Comparison of ENCODE assay signal across 8 cellular contexts in the genomic region with DNA sequence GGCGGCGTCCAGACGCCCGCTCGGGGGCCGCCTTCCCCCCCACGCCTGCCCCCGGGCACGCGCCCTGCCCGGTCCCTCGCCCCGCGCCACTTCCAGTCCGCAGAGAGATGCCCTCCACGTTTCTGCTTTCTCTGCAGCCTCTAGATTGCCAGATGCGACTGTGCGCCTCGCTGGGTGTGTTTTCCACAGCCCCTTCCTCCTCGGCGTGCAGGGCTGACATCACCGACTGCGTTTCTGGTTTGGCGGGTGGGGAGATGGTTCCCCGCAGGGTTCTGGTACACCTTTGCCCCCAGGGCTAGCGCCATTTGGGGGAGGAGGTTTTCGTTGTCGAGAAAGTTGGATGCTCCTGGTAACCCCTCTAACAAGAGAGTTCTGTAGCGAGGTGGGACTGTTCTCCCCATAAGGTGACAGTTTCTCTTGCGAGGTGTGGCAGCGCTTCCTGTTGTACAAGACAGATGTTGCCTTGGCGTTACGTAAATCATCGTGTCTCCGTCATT. TPM values are rescaled to one million over a fixed set of nuclear protein-coding genes. Genes with fewer than 3 reads are reported as not detected.
A peak's percentile ranks its signal among the peaks of the same experiment; 100 is the strongest.
DNase-seq lines count a peak whose midpoint lies in the region; ATAC-seq, FAIRE-seq and TF ChIP-seq lines count a peak whose summit lies in the region.

No MANE protein-coding gene starts in this region.

- ATAC-seq in HG03066 (IDR thresholded peaks at IDR 0.05; ENCODE audit: low read depth, unreplicated experiment) (peak; percentile 9), gastroesophageal sphincter (no peak), pancreas (peak; percentile 2 to 21 (median 20))

- intact Hi-C loops in pancreas (cut with DNase I): no loop called here

- no peak for FAIRE-seq in pancreas (lab: Jason Lieb, UNC)

- H3K4me3 ChIP-seq in gastroesophageal sphincter (peak overlapping the region; percentile 91 to 97), pancreas (peak overlapping the region; percentile 55 to 93 (median 63)), urinary bladder (ENCODE audit: low read depth, low read length) (peak overlapping the region; percentile 99)

- TF ChIP-seq EP300 in gastroesophageal sphincter (IDR thresholded peaks at IDR 0.05): no peak

- peak in 1 of 2 donors; percentile 0 for TF ChIP-seq POLR2A in gastroesophageal sphincter (IDR thresholded peaks at IDR 0.05)

- DNase-seq in NCI-H82 (lab: John Stamatoyannopoulos, UW) (peak; percentile 57), NCI-H82 treated with DMSO at 0.1 percent for 48 hours (lab: John Stamatoyannopoulos, UW; ENCODE audit: unreplicated experiment) (no peak), OCI-M1 (lab: John Stamatoyannopoulos, UW) (peak; percentile 59), pancreas (peak; percentile 54 to 83 (median 62))
- peak; percentile 22 to 32 for DNase-seq in activated T-helper 1 cell treated with anti-CD3 and anti-CD28 coated beads, Interleukin-2, amount 50 U/mL, for 16 hours (ENCODE audit: low read depth in 1 of 2, low spot score in 1 of 2)

- peak overlapping the region; percentile 91 to 99 (median 94) for H3K27ac ChIP-seq in gastroesophageal sphincter
- peak overlapping the region; percentile 56 to 88 (median 86) for H3K27ac ChIP-seq in pancreas
- peak overlapping the region; percentile 83 for H3K27ac ChIP-seq in urinary bladder (ENCODE audit: low read depth)

- H3K36me3 ChIP-seq in gastroesophageal sphincter (peaks cover 0 to 31% of the 10 kb centered on the region in 2 donors), pancreas (peaks cover 0 to 30% (median 18%) of the 10 kb centered on the region in 3 donors), urinary bladder (ENCODE audit: insufficient read depth) (peaks cover 5% of the 10 kb centered on the region)

- no peaks in the 10 kb centered on the region for H3K9me3 ChIP-seq in gastroesophageal sphincter
- H3K9me3 ChIP-seq in pancreas: no peaks in the 10 kb centered on the region

- WGBS in gastroesophageal sphincter (ENCODE audit: low coverage in 1 of 2), 2 donors: 0 to 1% methylated on average over 6 of the region's 35 CpGs
- WGBS in pancreas, 2 donors: 1% methylated on average over 27 to 35 of the region's 35 CpGs
- WGBS in urinary bladder: 2% methylated on average over 35 of the region's 35 CpGs

- TF ChIP-seq CTCF in gastroesophageal sphincter (IDR thresholded peaks at IDR 0.05) (no peak), pancreas (IDR thresholded peaks at IDR 0.05) (no peak)

- H3K4me1 ChIP-seq in gastroesophageal sphincter (peaks cover 19 to 57% (median 24%) of the 10 kb centered on the region in 3 donors), pancreas (peaks cover 11 to 23% (median 18%) of the 10 kb centered on the region in 3 donors), urinary bladder (ENCODE audit: insufficient read depth) (no peaks in the 10 kb centered on the region)

- H3K27me3 ChIP-seq in gastroesophageal sphincter (no peaks in the 10 kb centered on the region), pancreas (no peaks in the 10 kb centered on the region)

RNA-seq across cellular contexts. Expression of a gene that starts 1.5 kb away (rescaled TPM):
- 100 to 1,000 TPM; 425 to 902 (median 829) TPM for total RNA-seq in gastroesophageal sphincter
- 100 to 1,000 TPM; 104 to 181 (median 141) TPM for total RNA-seq in pancreas
- polyA plus RNA-seq in pancreas: 100 to 1,000 TPM; 116 to 181 TPM
- 325 TPM for total RNA-seq in urinary bladder
- 540 TPM for polyA plus RNA-seq in urinary bladder
